In the genomic region with DNA sequence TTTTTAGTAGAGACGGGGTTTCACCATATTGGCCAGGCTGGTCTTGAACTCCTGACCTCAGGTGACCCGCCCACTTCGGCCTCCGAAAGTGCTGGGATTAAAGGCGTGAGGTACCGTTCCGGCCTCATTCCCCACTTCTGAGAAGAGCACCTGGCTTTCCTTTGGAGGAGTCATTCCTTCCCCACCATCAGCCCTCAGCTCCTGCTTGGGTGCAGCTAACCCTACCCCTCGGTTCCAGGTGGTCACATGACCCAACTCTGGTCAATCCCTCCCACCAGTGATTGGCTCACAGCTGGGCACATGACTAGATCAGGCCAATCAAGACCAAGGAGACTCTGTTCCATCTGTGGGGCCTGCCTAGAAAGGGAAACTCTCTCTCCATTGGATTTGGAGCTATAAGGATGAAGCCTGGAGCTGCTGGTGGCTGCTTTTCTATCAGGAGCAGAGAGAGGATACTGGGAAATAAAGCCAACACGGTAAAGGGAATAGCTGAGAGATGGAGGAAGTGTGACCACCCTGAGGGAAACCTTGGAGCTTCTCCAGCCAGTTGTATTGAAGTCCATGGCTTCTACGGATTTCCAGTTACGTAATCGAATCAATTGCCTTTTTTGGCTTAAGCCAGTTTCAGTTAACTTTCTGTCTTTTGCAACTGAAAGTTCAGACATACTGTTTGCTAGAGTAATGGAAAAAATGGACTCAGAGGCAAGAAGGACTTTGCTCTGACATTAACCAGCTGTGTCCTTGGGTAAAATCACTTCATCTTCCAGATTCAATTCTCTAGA, we compare ENCODE assay signal across 2 cellular contexts.
A peak's percentile ranks its signal among the peaks of the same experiment; 100 is the strongest.
TF ChIP-seq lines count a peak whose summit lies in the region.

No MANE protein-coding gene starts in this region.

TF ChIP-seq in H1, 55 proteins besides CTCF, POLR2A, EP300 and RAD21:
- TF ChIP-seq, protein P1, sequence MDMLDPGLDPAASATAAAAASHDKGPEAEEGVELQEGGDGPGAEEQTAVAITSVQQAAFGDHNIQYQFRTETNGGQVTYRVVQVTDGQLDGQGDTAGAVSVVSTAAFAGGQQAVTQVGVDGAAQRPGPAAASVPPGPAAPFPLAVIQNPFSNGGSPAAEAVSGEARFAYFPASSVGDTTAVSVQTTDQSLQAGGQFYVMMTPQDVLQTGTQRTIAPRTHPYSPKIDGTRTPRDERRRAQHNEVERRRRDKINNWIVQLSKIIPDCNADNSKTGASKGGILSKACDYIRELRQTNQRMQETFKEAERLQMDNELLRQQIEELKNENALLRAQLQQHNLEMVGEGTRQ (IDR thresholded peaks at IDR 0.05; ENCODE audit: low read length) = peak; percentile 77
- no peak for TF ChIP-seq RFX5 (IDR thresholded peaks at IDR 0.05; ENCODE audit: borderline replicate concordance, low read depth, low read length)

TF ChIP-seq in neural cell, 6 proteins besides CTCF, POLR2A, EP300 and RAD21:
- no peak for TF ChIP-seq TAF1 (IDR thresholded peaks at IDR 0.05; ENCODE audit: low read depth)
- TF ChIP-seq, protein P2, sequence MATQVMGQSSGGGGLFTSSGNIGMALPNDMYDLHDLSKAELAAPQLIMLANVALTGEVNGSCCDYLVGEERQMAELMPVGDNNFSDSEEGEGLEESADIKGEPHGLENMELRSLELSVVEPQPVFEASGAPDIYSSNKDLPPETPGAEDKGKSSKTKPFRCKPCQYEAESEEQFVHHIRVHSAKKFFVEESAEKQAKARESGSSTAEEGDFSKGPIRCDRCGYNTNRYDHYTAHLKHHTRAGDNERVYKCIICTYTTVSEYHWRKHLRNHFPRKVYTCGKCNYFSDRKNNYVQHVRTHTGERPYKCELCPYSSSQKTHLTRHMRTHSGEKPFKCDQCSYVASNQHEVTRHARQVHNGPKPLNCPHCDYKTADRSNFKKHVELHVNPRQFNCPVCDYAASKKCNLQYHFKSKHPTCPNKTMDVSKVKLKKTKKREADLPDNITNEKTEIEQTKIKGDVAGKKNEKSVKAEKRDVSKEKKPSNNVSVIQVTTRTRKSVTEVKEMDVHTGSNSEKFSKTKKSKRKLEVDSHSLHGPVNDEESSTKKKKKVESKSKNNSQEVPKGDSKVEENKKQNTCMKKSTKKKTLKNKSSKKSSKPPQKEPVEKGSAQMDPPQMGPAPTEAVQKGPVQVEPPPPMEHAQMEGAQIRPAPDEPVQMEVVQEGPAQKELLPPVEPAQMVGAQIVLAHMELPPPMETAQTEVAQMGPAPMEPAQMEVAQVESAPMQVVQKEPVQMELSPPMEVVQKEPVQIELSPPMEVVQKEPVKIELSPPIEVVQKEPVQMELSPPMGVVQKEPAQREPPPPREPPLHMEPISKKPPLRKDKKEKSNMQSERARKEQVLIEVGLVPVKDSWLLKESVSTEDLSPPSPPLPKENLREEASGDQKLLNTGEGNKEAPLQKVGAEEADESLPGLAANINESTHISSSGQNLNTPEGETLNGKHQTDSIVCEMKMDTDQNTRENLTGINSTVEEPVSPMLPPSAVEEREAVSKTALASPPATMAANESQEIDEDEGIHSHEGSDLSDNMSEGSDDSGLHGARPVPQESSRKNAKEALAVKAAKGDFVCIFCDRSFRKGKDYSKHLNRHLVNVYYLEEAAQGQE (IDR thresholded peaks at IDR 0.05; ENCODE audit: borderline replicate concordance) = peak; percentile 22
